In genomic region chr3:156143136-156143535, GRCh38 we compare ENCODE assay signal across 20 cellular contexts. TPM values are rescaled to one million over a fixed set of nuclear protein-coding genes. Genes with fewer than 3 reads are reported as not detected.
"Had no signal": no experiment of that assay in that cellular context is flagged by ENCODE, and none has a peak within 500 bp of the region (broad histone marks: within the 10 kb centered on the region; RNA-seq: fewer than 3 reads in every experiment).

No MANE protein-coding gene starts in this region.

- H3K9me3 ChIP-seq: prostate gland, upper lobe of right lung had no signal

- H3K36me3 ChIP-seq: prostate gland, upper lobe of right lung had no signal

- DNase-seq: activated CD4-positive, alpha-beta memory T cell treated with anti-CD3 and anti-CD28 coated beads for 36 hours; activated CD4-positive, alpha-beta T cell treated with anti-CD3 and anti-CD28 coated beads for 48 hours; activated effector memory CD4-positive, alpha-beta T cell treated with anti-CD3 and anti-CD28 coated beads, Interleukin-2, amount 50 U/mL, for 16 hours; activated naive CD4-positive, alpha-beta T cell treated with anti-CD3 and anti-CD28 coated beads, Interleukin-2, amount 10 ng/mL, durations not matched to agents 7 days and 5 days; activated T-cell treated with anti-CD3 and anti-CD28 coated beads, Interleukin-2, amount 50 U/mL, for 72 hours; dermis blood vessel endothelial cell; effector CD8-positive, alpha-beta T cell; foreskin keratinocyte; hippocampal formation; left ventricle myocardium superior; mammary epithelial cell; naive thymus-derived CD8-positive, alpha-beta T cell; right cardiac atrium; stimulated activated CD4-positive, alpha-beta T cell treated with anti-CD3 and anti-CD28 coated beads, Interleukin-12 subunit alpha, Interleukin-12 subunit beta, amount 100 ng/mL, for 4 hours; stimulated activated CD4-positive, alpha-beta T cell treated with anti-CD3 and anti-CD28 coated beads, Interleukin-4, amount 100 ng/mL, for 4 hours; stimulated activated naive CD8-positive, alpha-beta T cell treated with anti-CD3 and anti-CD28 coated beads, Interleukin-15, Interleukin-2, amounts not matched to agents 100 U/mL and 50 U/mL, for 24 hours; substantia nigra; upper lobe of right lung had no signal

- ATAC-seq: activated T-cell treated with anti-CD3 and anti-CD28 coated beads, Interleukin-2, amount 50 U/mL, for 72 hours; foreskin keratinocyte; naive thymus-derived CD8-positive, alpha-beta T cell; right cardiac atrium; stimulated activated naive CD8-positive, alpha-beta T cell treated with anti-CD3 and anti-CD28 coated beads, Interleukin-15, Interleukin-2, amounts not matched to agents 100 U/mL and 50 U/mL, for 24 hours; upper lobe of right lung had no signal

- H3K4me1 ChIP-seq: foreskin keratinocyte, upper lobe of right lung had no signal

- H3K4me3 ChIP-seq: prostate gland, upper lobe of right lung had no signal

- H3K27ac ChIP-seq: foreskin keratinocyte, prostate gland, upper lobe of right lung had no signal

- H3K27me3 ChIP-seq: upper lobe of right lung had no signal

RNA-seq across cellular contexts. Expression of gene KCNAB1, which starts 22.8 kb away (rescaled TPM):
- total RNA-seq: activated CD4-positive, alpha-beta memory T cell treated with anti-CD3 and anti-CD28 coated beads for 36 hours; activated T-cell treated with anti-CD3 and anti-CD28 coated beads, Interleukin-2, amount 50 U/mL, for 72 hours; T-helper 2 cell treated with Interferon-gamma antibody and Interleukin-4, amounts not matched to agents 100 ng/mL and 5 ng/mL, for 36 hours had no signal
- polyA plus RNA-seq: mammary epithelial cell had no signal
